In genomic region chr13:100301418-100301817, GRCh38 we compare ENCODE assay signal across 15 cellular contexts.
DNase-seq lines count a peak whose midpoint lies in the region; ATAC-seq and TF ChIP-seq lines count a peak whose summit lies in the region.
"Had no signal": no experiment of that assay in that cellular context is flagged by ENCODE, and none has a peak within 500 bp of the region (broad histone marks: within the 10 kb centered on the region; RNA-seq: fewer than 3 reads in every experiment).

No MANE protein-coding gene starts in this region.

- H3K9me3 Mint-ChIP-seq in osteocyte (ENCODE audit: unreplicated experiment): no peaks in the 10 kb centered on the region
- H3K9me3 Mint-ChIP-seq: activated naive CD8-positive, alpha-beta T cell treated with anti-CD3 and anti-CD28 coated beads, Interleukin-2, amount 50 U/mL, for 24 hours had no signal

- peaks cover 6% of the 10 kb centered on the region for H3K36me3 Mint-ChIP-seq in osteocyte (ENCODE audit: unreplicated experiment)

- no peak for TF ChIP-seq POLR2A in body of pancreas (IDR thresholded peaks at IDR 0.05)
- TF ChIP-seq POLR2A in lower leg skin (IDR thresholded peaks at IDR 0.05): no peak

- TF ChIP-seq CTCF in body of pancreas (IDR thresholded peaks at IDR 0.05): no peak
- no peak for TF ChIP-seq CTCF in osteocyte (IDR thresholded peaks at IDR 0.05)
- no peak for TF ChIP-seq CTCF in lower leg skin (IDR thresholded peaks at IDR 0.05)

- H3K27me3 ChIP-seq in body of pancreas: no peaks in the 10 kb centered on the region
- H3K27me3 ChIP-seq: gastrocnemius medialis, SJSA1 had no signal

- H3K27ac Mint-ChIP-seq in osteocyte (ENCODE audit: unreplicated experiment): peak overlapping the region; percentile 65
- H3K27ac Mint-ChIP-seq: activated naive CD8-positive, alpha-beta T cell treated with anti-CD3 and anti-CD28 coated beads, Interleukin-2, amount 50 U/mL, for 24 hours; effector memory CD8-positive, alpha-beta T cell had no signal

- 74 to 75% methylated on average over 5 of the region's 5 CpGs for WGBS in body of pancreas, 2 donors
- 69 to 70% methylated on average over 5 of the region's 5 CpGs for WGBS in lower leg skin, 2 donors

- H3K36me3 ChIP-seq in body of pancreas (replicated peaks in 1 of 2; ENCODE audit: insufficient read depth in 1 of 2, low read depth in 2 of 2): peaks cover 0 to 3% of the 10 kb centered on the region in 2 donors
- H3K36me3 ChIP-seq: gastrocnemius medialis, SJSA1 had no signal

- no peaks in the 10 kb centered on the region for H3K4me1 ChIP-seq in body of pancreas
- H3K4me1 ChIP-seq: SJSA1 had no signal

- no peaks in the 10 kb centered on the region for H3K27me3 Mint-ChIP-seq in osteocyte (ENCODE audit: unreplicated experiment)
- H3K27me3 Mint-ChIP-seq: activated naive CD8-positive, alpha-beta T cell treated with anti-CD3 and anti-CD28 coated beads, Interleukin-2, amount 50 U/mL, for 24 hours; effector memory CD8-positive, alpha-beta T cell had no signal

- H3K4me3 Mint-ChIP-seq in osteocyte (ENCODE audit: unreplicated experiment): no peak overlapping the region
- H3K4me3 Mint-ChIP-seq: activated naive CD8-positive, alpha-beta T cell treated with anti-CD3 and anti-CD28 coated beads, Interleukin-2, amount 50 U/mL, for 24 hours; effector memory CD8-positive, alpha-beta T cell had no signal

- ATAC-seq in body of pancreas (no peak), HG02610 (IDR thresholded peaks at IDR 0.05; ENCODE audit: unreplicated experiment) (no peak)
- ATAC-seq: activated CD4-positive, CD25-positive, alpha-beta regulatory T cell treated with anti-CD3 and anti-CD28 coated beads, Interleukin-2, amount 50 U/mL, for 24 hours; activated naive CD8-positive, alpha-beta T cell treated with anti-CD3 and anti-CD28 coated beads, Interleukin-2, amount 50 U/mL, for 24 hours; effector memory CD8-positive, alpha-beta T cell; gastrocnemius medialis had no signal

- H3K27ac ChIP-seq in body of pancreas: no peak overlapping the region
- H3K27ac ChIP-seq: gastrocnemius medialis, KMS-11, SJSA1 had no signal

- H3K4me3 ChIP-seq in body of pancreas: no peak overlapping the region
- H3K4me3 ChIP-seq in lower leg skin (ENCODE audit: low read depth, poor library complexity, severe bottlenecking): no peak overlapping the region
- H3K4me3 ChIP-seq: gastrocnemius medialis, SJSA1 had no signal

- intact Hi-C loops in body of pancreas (cut with DNase I) (no loop called here), lower leg skin (cut with DNase I; ENCODE audit: low total_unique reads) (no loop called here)

- DNase-seq in NCI-H2107 (lab: John Stamatoyannopoulos, UW) (peak; percentile 9), NCI-H2107 treated with DMSO at 0.1 percent for 48 hours (lab: John Stamatoyannopoulos, UW; ENCODE audit: unreplicated experiment) (no peak), NCI-H2196 (lab: John Stamatoyannopoulos, UW; ENCODE audit: unreplicated experiment) (peak; percentile 24), body of pancreas (peak in 3 of 4 donors; percentile 16 to 25 (median 22)), osteocyte (ENCODE audit: extremely low spot score, unreplicated experiment) (no peak), lower leg skin (ENCODE audit: low spot score in 2 of 2) (no peak), HUDEP-2 (lab: John Stamatoyannopoulos, UW; ENCODE audit: unreplicated experiment in 76 of 76) (no peak)
- DNase-seq: activated naive CD8-positive, alpha-beta T cell treated with anti-CD3 and anti-CD28 coated beads, Interleukin-2, amount 50 U/mL, for 24 hours; effector memory CD8-positive, alpha-beta T cell; gastrocnemius medialis; stimulated activated CD4-positive, alpha-beta T cell treated with anti-CD3 and anti-CD28 coated beads, Interleukin-2, amount 100 ng/mL, for 24 hours had no signal

- peaks cover 80% of the 10 kb centered on the region for H3K4me1 Mint-ChIP-seq in osteocyte (ENCODE audit: unreplicated experiment)
- H3K4me1 Mint-ChIP-seq: activated naive CD8-positive, alpha-beta T cell treated with anti-CD3 and anti-CD28 coated beads, Interleukin-2, amount 50 U/mL, for 24 hours had no signal

- no peaks in the 10 kb centered on the region for H3K9me3 ChIP-seq in body of pancreas
- H3K9me3 ChIP-seq: gastrocnemius medialis, SJSA1 had no signal

Comparison
In these comparisons a context has a peak if more than half of its experiments do, and no peak if none do; other contexts are left out.
1. DNase-seq: peak in NCI-H2107 (single experiment), NCI-H2196 (single experiment) and body of pancreas (3 of 4); none in NCI-H2107 treated with DMSO at 0.1 percent for 48 hours (single experiment), osteocyte (single experiment), lower leg skin (0 of 2) and HUDEP-2 (0 of 76).